In the genomic region with DNA sequence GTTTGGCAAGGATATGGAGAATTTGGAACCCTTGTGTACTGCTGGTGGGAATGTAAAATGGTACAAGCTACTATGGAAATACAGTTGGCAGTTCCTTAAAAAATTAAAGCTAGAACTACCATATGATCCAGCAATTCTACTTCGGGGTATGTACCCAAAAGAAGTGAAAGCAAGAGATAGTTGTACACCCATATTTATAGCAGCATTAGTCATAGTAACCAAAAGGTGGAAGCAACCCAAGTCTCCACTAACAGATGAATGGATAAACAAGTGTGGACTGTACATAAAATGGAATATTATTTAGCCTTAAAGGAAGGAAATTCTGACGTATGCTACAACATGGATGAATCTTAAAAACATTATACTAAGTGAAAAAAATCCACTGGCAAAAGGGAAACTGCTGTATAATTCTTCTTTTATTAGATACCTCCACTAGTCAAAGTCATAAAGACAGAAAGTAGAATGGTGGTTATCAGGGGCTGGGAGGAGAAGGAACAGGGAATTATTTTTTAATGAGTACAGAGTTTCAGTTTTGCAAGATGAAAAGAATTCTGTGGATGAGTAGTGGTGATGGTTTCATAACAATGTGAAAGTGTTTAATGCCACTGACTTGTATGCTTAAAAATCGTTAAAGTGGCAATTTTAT, we compare ENCODE assay signal across 16 cellular contexts.
A peak's percentile ranks its signal among the peaks of the same experiment; 100 is the strongest.
DNase-seq lines count a peak whose midpoint lies in the region; ATAC-seq and TF ChIP-seq lines count a peak whose summit lies in the region.
"Had no signal": no experiment of that assay in that cellular context is flagged by ENCODE, and none has a peak within 500 bp of the region (broad histone marks: within the 10 kb centered on the region; RNA-seq: fewer than 3 reads in every experiment).

No MANE protein-coding gene starts in this region.

- H3K36me3 ChIP-seq in neuronal stem cell (replicated peaks in 1 of 2; ENCODE audit: control insufficient read depth in 2 of 2, insufficient read depth in 2 of 2, low read length in 2 of 2) (no peaks in the 10 kb centered on the region), thyroid gland (no peaks in the 10 kb centered on the region)
- H3K36me3 ChIP-seq: cardiac muscle cell had no signal

- no peaks in the 10 kb centered on the region for H3K79me1 ChIP-seq in neuronal stem cell (ENCODE audit: low read depth, low read length)

- H3K23ac ChIP-seq in neuronal stem cell (ENCODE audit: low read depth, low read length, poor library complexity), result no peak overlapping the region

- no peak overlapping the region for H3K18ac ChIP-seq in neuronal stem cell (ENCODE audit: low read length)

- no peak overlapping the region for H2AFZ ChIP-seq in neuronal stem cell (ENCODE audit: low read length)

- H2BK12ac ChIP-seq in neuronal stem cell (ENCODE audit: low read length), result no peak overlapping the region

- H3K4me3 ChIP-seq in neuronal stem cell (ENCODE audit: low read length in 2 of 2) (no peak overlapping the region), thyroid gland (replicated peaks in 1 of 3) (no peak overlapping the region)
- H3K4me3 ChIP-seq: cardiac muscle cell had no signal

- no peak overlapping the region for H4K91ac ChIP-seq in neuronal stem cell (ENCODE audit: low read depth, low read length, poor library complexity)

- peak; percentile 42 for ATAC-seq in GM18499 (IDR thresholded peaks at IDR 0.05; ENCODE audit: insufficient read depth, unreplicated experiment)
- peak; percentile 47 for ATAC-seq in HG02798 (IDR thresholded peaks at IDR 0.05; ENCODE audit: poor library complexity, unreplicated experiment)
- ATAC-seq: naive thymus-derived CD8-positive, alpha-beta T cell had no signal

- no peak overlapping the region for H3K4ac ChIP-seq in neuronal stem cell (ENCODE audit: low read length)

- no peak overlapping the region for H3K4me2 ChIP-seq in neuronal stem cell (ENCODE audit: insufficient read depth, low read length, poor library complexity, severe bottlenecking)

- intact Hi-C loops in thyroid gland (cut with DNase I), result no loop called here

- H3K27ac ChIP-seq in neuronal stem cell (replicated peaks; ENCODE audit: low read length) (no peak overlapping the region), thyroid gland (no peak overlapping the region)
- H3K27ac ChIP-seq: cardiac muscle cell had no signal

- no peak overlapping the region for H2BK15ac ChIP-seq in neuronal stem cell (ENCODE audit: low read length)

- no peak overlapping the region for H3K9ac ChIP-seq in neuronal stem cell (ENCODE audit: low read depth, low read length, poor library complexity)

- no CpG with 5 or more reads among the region's 3 CpGs for WGBS in neuronal stem cell (ENCODE audit: extremely low coverage in 2 of 2, insufficient read length in 2 of 2, insufficient replicate concordance in 1 of 2), 2 donors
- 76 to 87% methylated on average over 3 of the region's 3 CpGs for WGBS in thyroid gland, 2 donors

- no peak overlapping the region for H4K8ac ChIP-seq in neuronal stem cell (ENCODE audit: low read depth, low read length)

- DNase-seq in RPMI7951 (ENCODE audit: low read depth) (peak; percentile 47), myocyte (ENCODE audit: low read depth) (peak; percentile 40), neuronal stem cell (ENCODE audit: low spot score) (no peak), NCI-H146 (lab: John Stamatoyannopoulos, UW) (no peak), thyroid gland (no peak), NCI-H2171 treated with DMSO at 0.1 percent for 48 hours (lab: John Stamatoyannopoulos, UW) (no peak)
- DNase-seq: activated naive CD4-positive, alpha-beta T cell treated with anti-CD3 and anti-CD28 coated beads, Interleukin-2, amount 10 ng/mL, durations not matched to agents 7 days and 5 days; DMS79; naive thymus-derived CD8-positive, alpha-beta T cell; NCI-H1930; NCI-H526; SHP77; stimulated activated CD4-positive, alpha-beta T cell treated with anti-CD3 and anti-CD28 coated beads, Interleukin-4, amount 100 ng/mL, for 1 hour had no signal

- H3K4me1 ChIP-seq in neuronal stem cell (ENCODE audit: control insufficient read depth in 2 of 2, insufficient read depth in 1 of 2, low read depth in 1 of 2, low read length in 2 of 2) (peaks cover 0 to 4% of the 10 kb centered on the region in 2 donors), thyroid gland (peaks cover 2 to 7% of the 10 kb centered on the region in 2 donors)

- H2BK5ac ChIP-seq in neuronal stem cell (ENCODE audit: low read length), result no peak overlapping the region

- H2BK120ac ChIP-seq in neuronal stem cell (ENCODE audit: low read depth, low read length), result no peak overlapping the region

- no peak for TF ChIP-seq CTCF in thyroid gland (IDR thresholded peaks at IDR 0.05)

- no peaks in the 10 kb centered on the region for H3K9me3 ChIP-seq in neuronal stem cell (replicated peaks in 1 of 2; ENCODE audit: control insufficient read depth in 2 of 2, insufficient read depth in 1 of 2, low read depth in 1 of 2, low read length in 2 of 2)
- H3K9me3 ChIP-seq in thyroid gland, result no peaks in the 10 kb centered on the region

- no peak overlapping the region for H3K14ac ChIP-seq in neuronal stem cell (ENCODE audit: low read length)

- H3K27me3 ChIP-seq in neuronal stem cell (ENCODE audit: control insufficient read depth in 3 of 3, insufficient read depth in 3 of 3, low read depth in 1 of 3, low read length in 3 of 3), result no peaks in the 10 kb centered on the region
- H3K27me3 ChIP-seq in thyroid gland, result no peaks in the 10 kb centered on the region
- H3K27me3 ChIP-seq: cardiac muscle cell had no signal

- no peak for TF ChIP-seq POLR2A in thyroid gland (IDR thresholded peaks at IDR 0.05)

- H2AK5ac ChIP-seq in neuronal stem cell (ENCODE audit: low read depth, low read length), result no peak overlapping the region

Comparison
In these comparisons a context has a peak if more than half of its experiments do, and no peak if none do; other contexts are left out.
1. DNase-seq: peak in RPMI7951 (single experiment) and myocyte (single experiment); none in neuronal stem cell (single experiment), NCI-H146 (single experiment), thyroid gland (0 of 2) and NCI-H2171 treated with DMSO at 0.1 percent for 48 hours (single experiment).